13 cellular contexts compared by ENCODE assay signal in the genomic region with DNA sequence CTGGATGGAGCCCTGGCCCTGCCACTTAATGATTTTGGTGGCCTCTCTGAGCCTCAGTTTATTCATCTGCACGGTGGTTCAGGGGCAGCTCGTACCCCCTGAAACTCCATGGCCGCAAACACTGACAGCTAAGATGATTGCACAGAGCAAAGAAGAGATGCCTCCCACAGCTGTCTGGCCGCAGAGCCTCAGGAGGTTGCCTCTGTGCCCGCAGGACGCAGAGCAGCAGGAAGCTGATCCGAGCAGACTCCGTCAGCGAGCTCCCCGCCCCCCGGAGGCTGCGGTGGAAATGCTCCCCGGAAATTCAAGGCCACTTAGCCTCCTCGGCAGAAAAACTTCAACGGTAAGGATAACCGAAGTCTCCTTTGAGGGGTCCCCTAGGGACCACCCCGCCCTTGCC. TPM values are rescaled to one million over a fixed set of nuclear protein-coding genes. Genes with fewer than 3 reads are reported as not detected.
DNase-seq lines count a peak whose midpoint lies in the region; ATAC-seq and TF ChIP-seq lines count a peak whose summit lies in the region.
"Had no signal": no experiment of that assay in that cellular context is flagged by ENCODE, and none has a peak within 500 bp of the region (broad histone marks: within the 10 kb centered on the region; RNA-seq: fewer than 3 reads in every experiment).

No MANE protein-coding gene starts in this region.

- no peaks in the 10 kb centered on the region for H3K36me3 ChIP-seq in stomach
- H3K36me3 ChIP-seq: vagina had no signal

- no peaks in the 10 kb centered on the region for H3K9me3 Mint-ChIP-seq in activated naive CD4-positive, alpha-beta T cell treated with anti-CD3 and anti-CD28 coated beads for 36 hours

- no peaks in the 10 kb centered on the region for H3K36me3 Mint-ChIP-seq in activated naive CD4-positive, alpha-beta T cell treated with anti-CD3 and anti-CD28 coated beads for 36 hours (ENCODE audit: low read depth)

- no peaks in the 10 kb centered on the region for H3K4me1 Mint-ChIP-seq in activated naive CD4-positive, alpha-beta T cell treated with anti-CD3 and anti-CD28 coated beads for 36 hours (ENCODE audit: low read depth)

- no peak overlapping the region for H3K4me3 Mint-ChIP-seq in activated naive CD4-positive, alpha-beta T cell treated with anti-CD3 and anti-CD28 coated beads for 36 hours

- H3K9me3 ChIP-seq in stomach, result no peaks in the 10 kb centered on the region
- H3K9me3 ChIP-seq: vagina had no signal

- no peak overlapping the region for H3K27ac Mint-ChIP-seq in activated naive CD4-positive, alpha-beta T cell treated with anti-CD3 and anti-CD28 coated beads for 36 hours

- TF ChIP-seq EP300 in stomach (IDR thresholded peaks at IDR 0.05), result no peak

- CTCF ChIA-PET in activated naive CD4-positive, alpha-beta T cell treated with anti-CD3 and anti-CD28 coated beads for 36 hours (lab: Charles Lee), result interaction anchor here (0.6 to 1.2 kb wide), 4 partner anchors 57 to 128 kb away, joined by 3 to 4 read pairs (median 3); no protein-coding TSS in a partner anchor

- intact Hi-C loops in activated naive CD4-positive, alpha-beta T cell treated with anti-CD3 and anti-CD28 coated beads for 36 hours (cut with micrococcal nuclease), result no loop called here
- intact Hi-C loops in stomach (cut with DNase I; ENCODE audit: low total_unique reads), result no loop called here

- TF ChIP-seq CTCF in choroid plexus epithelial cell (conservative IDR thresholded peaks at IDR 0.05; ENCODE audit: low read depth, low read length) (no peak), stomach (IDR thresholded peaks at IDR 0.05) (no peak)

- DNase-seq in activated naive CD4-positive, alpha-beta T cell treated with anti-CD3 and anti-CD28 coated beads for 36 hours, result peak; percentile 47
- no peak for DNase-seq in activated naive CD4-positive, alpha-beta T cell treated with anti-CD3 and anti-CD28 coated beads, Interleukin-2, amount 50 U/mL, for 16 hours
- DNase-seq in NCI-H69 (lab: John Stamatoyannopoulos, UW), result peak; percentile 43
- DNase-seq in choroid plexus epithelial cell (ENCODE audit: low read depth), result peak; percentile 64
- DNase-seq in stomach, result peak; percentile 22
- DNase-seq in cerebellar cortex (ENCODE audit: low spot score), result no peak
- DNase-seq: effector CD4-positive, alpha-beta T cell; NCI-H187; Right ventricle myocardium superior; stimulated activated CD4-positive, alpha-beta T cell treated with anti-CD3 and anti-CD28 coated beads, Interleukin-4, amount 100 ng/mL, for 24 hours had no signal

- H3K4me1 ChIP-seq in stomach, result no peaks in the 10 kb centered on the region
- H3K4me1 ChIP-seq: vagina had no signal

- H3K27me3 Mint-ChIP-seq in activated naive CD4-positive, alpha-beta T cell treated with anti-CD3 and anti-CD28 coated beads for 36 hours (ENCODE audit: low read depth), result peaks cover 13% of the 10 kb centered on the region

- no peak for TF ChIP-seq POLR2A in stomach (IDR thresholded peaks at IDR 0.05)

- no peak overlapping the region for H3K27ac ChIP-seq in stomach
- H3K27ac ChIP-seq: vagina had no signal

- H3K27me3 ChIP-seq in stomach, result peaks cover 0 to 58% (median 0%) of the 10 kb centered on the region in 3 donors
- H3K27me3 ChIP-seq: vagina had no signal

- H3K4me3 ChIP-seq in choroid plexus epithelial cell (ENCODE audit: low read depth, low read length), result no peak overlapping the region
- H3K4me3 ChIP-seq in stomach, result no peak overlapping the region
- H3K4me3 ChIP-seq: vagina had no signal

- no peak for ATAC-seq in GM18870 (IDR thresholded peaks at IDR 0.05; ENCODE audit: unreplicated experiment)
- no peak for ATAC-seq in GM21786 (IDR thresholded peaks at IDR 0.05; ENCODE audit: unreplicated experiment)

- WGBS in stomach, 5 donors, result 15 to 65% (median 18%) methylated on average over 4 to 17 of the region's 17 CpGs

RNA-seq across cellular contexts. Expression of a gene that starts 30.2 kb away (rescaled TPM):
- total RNA-seq in activated naive CD4-positive, alpha-beta T cell treated with anti-CD3 and anti-CD28 coated beads for 36 hours, result not detected
- not detected for total RNA-seq in stomach
- not detected for polyA plus RNA-seq in stomach
- total RNA-seq: Right ventricle myocardium superior, vagina had no signal

RNA-seq across cellular contexts. Expression of a gene that starts 35.5 kb away (rescaled TPM):
- total RNA-seq in activated naive CD4-positive, alpha-beta T cell treated with anti-CD3 and anti-CD28 coated beads for 36 hours, result not detected
- 1 to 10 TPM in 1 of 5 donors, not detected in 4; 8.7 TPM for total RNA-seq in stomach
- polyA plus RNA-seq in stomach, result not detected
- total RNA-seq: Right ventricle myocardium superior, vagina had no signal

RNA-seq across cellular contexts. Expression of a gene that starts 39.2 kb away (rescaled TPM):
- total RNA-seq in activated naive CD4-positive, alpha-beta T cell treated with anti-CD3 and anti-CD28 coated beads for 36 hours, result not detected
- total RNA-seq in stomach, result under 1 TPM in 1 of 5 donors, not detected in 4; 0.73 TPM
- polyA plus RNA-seq in stomach, result under 1 TPM in 1 of 3 donors, not detected in 2; 0.20 TPM
- total RNA-seq: Right ventricle myocardium superior had no signal

Comparison
In these comparisons a context has a peak if more than half of its experiments do, and no peak if none do; other contexts are left out.
1. DNase-seq: peak in activated naive CD4-positive, alpha-beta T cell treated with anti-CD3 and anti-CD28 coated beads for 36 hours (single experiment), NCI-H69 (single experiment), choroid plexus epithelial cell (single experiment) and stomach (single experiment); none in activated naive CD4-positive, alpha-beta T cell treated with anti-CD3 and anti-CD28 coated beads, Interleukin-2, amount 50 U/mL, for 16 hours (single experiment) and cerebellar cortex (single experiment).